In genomic region chr7:153902857-153903256, GRCh38 we compare ENCODE assay signal across 33 cellular contexts.
"Had no signal": no experiment of that assay in that cellular context is flagged by ENCODE, and none has a peak within 500 bp of the region (broad histone marks: within the 10 kb centered on the region; RNA-seq: fewer than 3 reads in every experiment).

No MANE protein-coding gene starts in this region.

- ATAC-seq: activated CD8-positive, alpha-beta memory T cell treated with anti-CD3 and anti-CD28 coated beads, Interleukin-2, amount 10 ng/mL, durations not matched to agents 7 days and 5 days; Right ventricle myocardium inferior had no signal

- H3K36me3 ChIP-seq: brain microvascular endothelial cell, MG63, Peyer's patch, WERI-Rb-1 had no signal

- H3K27me3 ChIP-seq: brain microvascular endothelial cell, MG63, Peyer's patch had no signal

- H3K27ac ChIP-seq: brain microvascular endothelial cell, Peyer's patch, RWPE1, WERI-Rb-1 had no signal

- H3K9me3 ChIP-seq: MG63, Peyer's patch had no signal

- DNase-seq: activated CD4-positive, alpha-beta memory T cell treated with anti-CD3 and anti-CD28 coated beads, Interleukin-2, amount 10 ng/mL, durations not matched to agents 7 days and 5 days; activated CD4-positive, alpha-beta T cell treated with anti-CD3 and anti-CD28 coated beads for 1 hour; activated CD4-positive, alpha-beta T cell treated with anti-CD3 and anti-CD28 coated beads for 48 hours; activated CD4-positive, CD25-positive, alpha-beta regulatory T cell; activated CD8-positive, alpha-beta memory T cell treated with anti-CD3 and anti-CD28 coated beads for 24 hours; activated CD8-positive, alpha-beta memory T cell treated with anti-CD3 and anti-CD28 coated beads, Interleukin-2, amount 10 ng/mL, durations not matched to agents 7 days and 5 days; activated CD8-positive, alpha-beta memory T cell treated with anti-CD3 and anti-CD28 coated beads, Interleukin-2, amount 50 U/mL, for 48 hours; activated effector memory CD4-positive, alpha-beta T cell treated with Interleukin-2 at 50 U/mL for 16 hours; activated naive CD4-positive, alpha-beta T cell treated with anti-CD3 and anti-CD28 coated beads, Interleukin-2, amount 10 ng/mL, durations not matched to agents 7 days and 5 days; activated naive CD8-positive, alpha-beta T cell treated with anti-CD3 and anti-CD28 coated beads for 36 hours; activated T-cell treated with anti-CD3 and anti-CD28 coated beads, Interleukin-2, amount 50 U/mL, for 48 hours; amniotic stem cell; aorta; brain microvascular endothelial cell; central memory CD4-positive, alpha-beta T cell; Kasumi-1; KG1; MG63; NCI-H1092; NCI-H1436 treated with DMSO at 0.1 percent for 48 hours; NCI-H1694 treated with DMSO at 0.1 percent for 48 hours; NCI-H2029; NCI-H2171; NCI-H510A; NCI-H526; NCI-H748 treated with DMSO at 0.1 percent for 48 hours; Peyer's patch; SIG-M5; SW 1271; T1000; WERI-Rb-1 had no signal

- H3K4me1 ChIP-seq: Peyer's patch had no signal

- H3K4me3 ChIP-seq: MG63, Peyer's patch had no signal
